In genomic region chr11:8256271-8257002, GRCh38 we compare ENCODE assay signal across 21 cellular contexts. TPM values are rescaled to one million over a fixed set of nuclear protein-coding genes. Genes with fewer than 3 reads are reported as not detected.
"Had no signal": no experiment of that assay in that cellular context is flagged by ENCODE, and none has a peak within 500 bp of the region (broad histone marks: within the 10 kb centered on the region; RNA-seq: fewer than 3 reads in every experiment).

No MANE protein-coding gene starts in this region.

- H3K27me3 ChIP-seq: ascending aorta had no signal

- H3K4me3 ChIP-seq: ascending aorta, breast epithelium, psoas muscle, right lobe of liver, tibial nerve had no signal

- H3K4me1 ChIP-seq: breast epithelium, right lobe of liver, tibial nerve had no signal

- H3K9me3 Mint-ChIP-seq: activated naive CD8-positive, alpha-beta T cell treated with anti-CD3 and anti-CD28 coated beads, Interleukin-2, amount 50 U/mL, for 24 hours; activated T-helper 1 cell treated with anti-CD3 and anti-CD28 coated beads, Interleukin-12 subunit alpha, Interleukin-12 subunit beta, Interleukin-2, Interleukin-4 antibody, amounts not matched to agents 30 ng/mL and 10 ng/mL and 1 ng/mL, durations not matched to agents 14 hours and 24 hours and 36 hours; endodermal cell; nephron progenitor cell; stimulated activated effector memory CD8-positive, alpha-beta T cell treated with anti-CD3 and anti-CD28 coated beads, Interleukin-12 subunit alpha, Interleukin-12 subunit beta, amount 100 ng/mL, for 72 hours had no signal

- H3K36me3 Mint-ChIP-seq: stimulated activated effector memory CD8-positive, alpha-beta T cell treated with anti-CD3 and anti-CD28 coated beads, Interleukin-12 subunit alpha, Interleukin-12 subunit beta, amount 100 ng/mL, for 72 hours had no signal

- H3K4me3 Mint-ChIP-seq: activated naive CD8-positive, alpha-beta T cell treated with anti-CD3 and anti-CD28 coated beads, Interleukin-2, amount 50 U/mL, for 24 hours; activated T-helper 1 cell treated with anti-CD3 and anti-CD28 coated beads, Interleukin-12 subunit alpha, Interleukin-12 subunit beta, Interleukin-2, Interleukin-4 antibody, amounts not matched to agents 30 ng/mL and 10 ng/mL and 1 ng/mL, durations not matched to agents 14 hours and 24 hours and 36 hours; endodermal cell; nephron progenitor cell; stimulated activated effector memory CD8-positive, alpha-beta T cell treated with anti-CD3 and anti-CD28 coated beads, Interleukin-12 subunit alpha, Interleukin-12 subunit beta, amount 100 ng/mL, for 72 hours had no signal

- H3K27ac ChIP-seq: ascending aorta, breast epithelium, psoas muscle, right lobe of liver, tibial nerve had no signal

- H3K36me3 ChIP-seq: ascending aorta, breast epithelium, right lobe of liver, tibial nerve had no signal

- DNase-seq: activated CD4-positive, alpha-beta T cell treated with anti-CD3 and anti-CD28 coated beads, Interleukin-2, amount 50 U/mL, for 4 hours; activated CD4-positive, CD25-positive, alpha-beta regulatory T cell treated with anti-CD3 and anti-CD28 coated beads, Interleukin-2, amount 50 U/mL, for 72 hours; activated naive CD4-positive, alpha-beta T cell treated with Interleukin-2 at 50 U/mL for 16 hours; activated naive CD8-positive, alpha-beta T cell treated with anti-CD3 and anti-CD28 coated beads, Interleukin-2, amount 50 U/mL, for 24 hours; endodermal cell; mesendoderm; nephron progenitor cell; occipital lobe; psoas muscle; SIG-M5; stimulated activated CD4-positive, alpha-beta T cell treated with anti-CD3 and anti-CD28 coated beads, Interleukin-1b, Interleukin-23, amount 100 ng/mL, for 48 hours had no signal

- ATAC-seq: activated naive CD8-positive, alpha-beta T cell treated with anti-CD3 and anti-CD28 coated beads, Interleukin-2, amount 50 U/mL, for 24 hours; psoas muscle; right lobe of liver; stimulated activated effector memory CD8-positive, alpha-beta T cell treated with anti-CD3 and anti-CD28 coated beads, Interleukin-12 subunit alpha, Interleukin-12 subunit beta, amount 100 ng/mL, for 72 hours had no signal

- H3K9me3 ChIP-seq: ascending aorta, breast epithelium, psoas muscle, right lobe of liver, tibial nerve had no signal

- H3K27ac Mint-ChIP-seq: activated naive CD8-positive, alpha-beta T cell treated with anti-CD3 and anti-CD28 coated beads, Interleukin-2, amount 50 U/mL, for 24 hours; activated T-helper 1 cell treated with anti-CD3 and anti-CD28 coated beads, Interleukin-12 subunit alpha, Interleukin-12 subunit beta, Interleukin-2, Interleukin-4 antibody, amounts not matched to agents 30 ng/mL and 10 ng/mL and 1 ng/mL, durations not matched to agents 14 hours and 24 hours and 36 hours; endodermal cell; nephron progenitor cell; stimulated activated effector memory CD8-positive, alpha-beta T cell treated with anti-CD3 and anti-CD28 coated beads, Interleukin-12 subunit alpha, Interleukin-12 subunit beta, amount 100 ng/mL, for 72 hours had no signal

- H3K4me1 Mint-ChIP-seq: activated naive CD8-positive, alpha-beta T cell treated with anti-CD3 and anti-CD28 coated beads, Interleukin-2, amount 50 U/mL, for 24 hours; endodermal cell; nephron progenitor cell; stimulated activated effector memory CD8-positive, alpha-beta T cell treated with anti-CD3 and anti-CD28 coated beads, Interleukin-12 subunit alpha, Interleukin-12 subunit beta, amount 100 ng/mL, for 72 hours had no signal

RNA-seq across cellular contexts. Expression of gene LMO1, which starts 7.2 kb away (rescaled TPM):
- total RNA-seq: activated T-helper 1 cell treated with anti-CD3 and anti-CD28 coated beads, Interleukin-12 subunit alpha, Interleukin-12 subunit beta, Interleukin-2, Interleukin-4 antibody, amounts not matched to agents 30 ng/mL and 10 ng/mL and 1 ng/mL, durations not matched to agents 14 hours and 24 hours and 36 hours; ascending aorta; breast epithelium; dermis microvascular lymphatic vessel endothelial cell; epithelial cell of proximal tubule; liver; right lobe of liver; T-helper 1 cell treated with Interleukin-12 subunit alpha and Interleukin-12 subunit beta and Interleukin-4 antibody, amounts not matched to agents 30 ng/mL and 1 ng/mL, for 36 hours; tibial nerve had no signal
